8 cellular contexts compared by ENCODE assay signal in genomic region chr3:183253961-183254815, GRCh38. TPM values are rescaled to one million over a fixed set of nuclear protein-coding genes. Genes with fewer than 3 reads are reported as not detected.
DNase-seq lines count a peak whose midpoint lies in the region; ATAC-seq, FAIRE-seq and TF ChIP-seq lines count a peak whose summit lies in the region.

No MANE protein-coding gene starts in this region.

- peaks cover 5% of the 10 kb centered on the region for H3K36me3 Mint-ChIP-seq in central memory CD8-positive, alpha-beta T cell (ENCODE audit: insufficient read depth)
- no peaks in the 10 kb centered on the region for H3K36me3 Mint-ChIP-seq in stimulated activated effector memory CD8-positive, alpha-beta T cell treated with anti-CD3 and anti-CD28 coated beads, Interleukin-12 subunit alpha, Interleukin-12 subunit beta, amount 100 ng/mL, for 72 hours

- peak in 1 of 2 experiments; percentile 60; a peak in 2 of 5 replicates for TF ChIP-seq RAD21 in A549 (conservative IDR thresholded peaks at IDR 0.05 in 1 of 2, IDR thresholded peaks at IDR 0.05 in 1 of 2)

- peak overlapping the region; percentile 70 for H3K4me3 ChIP-seq in A549
- H3K4me3 ChIP-seq in SJCRH30: peak overlapping the region; percentile 88

- POLR2A ChIA-PET in A549 (lab: Yijun Ruan, JAX): interaction anchor here (0.7 to 2.8 kb wide), 3 partner anchors 11 to 69 kb away, joined by 3 to 12 read pairs (median 4); no protein-coding TSS in a partner anchor

- H3K27me3 ChIP-seq in SJCRH30: no peaks in the 10 kb centered on the region; the same call in 1 of the 2 replicates

- TF ChIP-seq EP300 in A549 (IDR thresholded peaks at IDR 0.05): no peak

- CTCF ChIA-PET in A549 (lab: Yijun Ruan, JAX): interaction anchor here (1.6 to 4.7 kb wide), 5 partner anchors 11 to 132 kb away, joined by 4 to 34 read pairs (median 5); no protein-coding TSS in a partner anchor

- H3K27ac ChIP-seq in A549 (peak overlapping the region; percentile 79 to 90), SJCRH30 (peak overlapping the region; percentile 75)

- no peaks in the 10 kb centered on the region for H3K9me3 Mint-ChIP-seq in central memory CD8-positive, alpha-beta T cell
- no peaks in the 10 kb centered on the region for H3K9me3 Mint-ChIP-seq in stimulated activated effector memory CD8-positive, alpha-beta T cell treated with anti-CD3 and anti-CD28 coated beads, Interleukin-12 subunit alpha, Interleukin-12 subunit beta, amount 100 ng/mL, for 72 hours

- H3K4me3 Mint-ChIP-seq in central memory CD8-positive, alpha-beta T cell: peak overlapping the region; percentile 76
- peak overlapping the region; percentile 76 for H3K4me3 Mint-ChIP-seq in stimulated activated effector memory CD8-positive, alpha-beta T cell treated with anti-CD3 and anti-CD28 coated beads, Interleukin-12 subunit alpha, Interleukin-12 subunit beta, amount 100 ng/mL, for 72 hours

- H3K4me1 ChIP-seq in A549 (peaks cover 6% of the 10 kb centered on the region; the same call in 1 of the 3 replicates), SJCRH30 (no peaks in the 10 kb centered on the region; the same call in 1 of the 2 replicates)

- TF ChIP-seq CTCF in A549 (IDR thresholded peaks at IDR 0.05): peak; percentile 45; the same call in 2 of the 3 replicates

- H3K4me2 ChIP-seq in A549: peak overlapping the region; percentile 94

- H3K9me3 ChIP-seq in A549: no peaks in the 10 kb centered on the region
- no peaks in the 10 kb centered on the region for H3K9me3 ChIP-seq in SJCRH30 (replicated peaks)

- TF ChIP-seq POLR2A in A549 (IDR thresholded peaks at IDR 0.05; ENCODE audit: low read length) (0 out of 2 replicates have a peak, but pooled peaks have one; percentile 2), GM12892 (IDR thresholded peaks at IDR 0.05; ENCODE audit: low read depth, low read length) (no peak)

- WGBS in A549 (ENCODE audit: missing lambda C conversion rate): 10% methylated on average over 13 of the region's 109 CpGs

- H3K27ac Mint-ChIP-seq in central memory CD8-positive, alpha-beta T cell (ENCODE audit: low read depth): no peak overlapping the region
- no peak overlapping the region for H3K27ac Mint-ChIP-seq in stimulated activated effector memory CD8-positive, alpha-beta T cell treated with anti-CD3 and anti-CD28 coated beads, Interleukin-12 subunit alpha, Interleukin-12 subunit beta, amount 100 ng/mL, for 72 hours

- peaks cover 37% of the 10 kb centered on the region for H3K27me3 Mint-ChIP-seq in central memory CD8-positive, alpha-beta T cell

- ATAC-seq in A549: peak; percentile 76 to 82
- peak; percentile 41 for ATAC-seq in central memory CD8-positive, alpha-beta T cell (replicated peaks; ENCODE audit: extremely low read depth, poor library complexity, severe bottlenecking)
- peak; percentile 65 for ATAC-seq in stimulated activated effector memory CD8-positive, alpha-beta T cell treated with anti-CD3 and anti-CD28 coated beads, Interleukin-12 subunit alpha, Interleukin-12 subunit beta, amount 100 ng/mL, for 72 hours
- ATAC-seq in HG03354 (IDR thresholded peaks at IDR 0.05; ENCODE audit: poor library complexity, severe bottlenecking, unreplicated experiment): no peak
- no peak for ATAC-seq in HG02884 (IDR thresholded peaks at IDR 0.05; ENCODE audit: unreplicated experiment)

- peaks cover 3% of the 10 kb centered on the region; the same call in 1 of the 2 replicates for H3K36me3 ChIP-seq in SJCRH30

- no peak for FAIRE-seq in A549 (lab: Jason Lieb, UNC)
- no peak for FAIRE-seq in GM12892 (lab: Jason Lieb, UNC)

- peak in 1 of 2 experiments; percentile 37 for DNase-seq in A549 (ENCODE audit: low read depth in 1 of 2, low spot score in 1 of 2)
- peak; percentile 13 for DNase-seq in GM12892 (ENCODE audit: insufficient read length)
- DNase-seq in SJCRH30: peak; percentile 45 to 59
- no peak for DNase-seq in central memory CD8-positive, alpha-beta T cell (ENCODE audit: low spot score in 2 of 2)
- DNase-seq in left kidney (ENCODE audit: low read depth, low spot score): peak; percentile 74
- DNase-seq in stimulated activated effector memory CD8-positive, alpha-beta T cell treated with anti-CD3 and anti-CD28 coated beads, Interleukin-12 subunit alpha, Interleukin-12 subunit beta, amount 100 ng/mL, for 72 hours (ENCODE audit: low spot score in 2 of 2): peak in 1 of 2 donors; percentile 62

- peaks cover 4% of the 10 kb centered on the region for H3K4me1 Mint-ChIP-seq in central memory CD8-positive, alpha-beta T cell
- no peaks in the 10 kb centered on the region for H3K4me1 Mint-ChIP-seq in stimulated activated effector memory CD8-positive, alpha-beta T cell treated with anti-CD3 and anti-CD28 coated beads, Interleukin-12 subunit alpha, Interleukin-12 subunit beta, amount 100 ng/mL, for 72 hours

TF ChIP-seq in A549, 52 proteins besides CTCF, POLR2A, EP300 and RAD21:
- TF ChIP-seq POLR2AphosphoS2 (conservative IDR thresholded peaks at IDR 0.05; ENCODE audit: low read length) (no peak), GATA3 (IDR thresholded peaks at IDR 0.05; ENCODE audit: borderline replicate concordance) (no peak), ZFP36 (IDR thresholded peaks at IDR 0.05; ENCODE audit: borderline replicate concordance, partially characterized antibody) (no peak), TFCP2L1 (CRISPR knock-in tag; IDR thresholded peaks at IDR 0.05) (no peak), BHLHE40 (IDR thresholded peaks at IDR 0.05; ENCODE audit: low read depth, low read length) (no peak), MYC (IDR thresholded peaks at IDR 0.05; ENCODE audit: borderline replicate concordance, low read length) (no peak), PHF8 (IDR thresholded peaks at IDR 0.05; ENCODE audit: borderline replicate concordance, low read depth) (0 out of 2 replicates have a peak, but pooled peaks have one; percentile 6), SMC3 (IDR thresholded peaks at IDR 0.05) (peak; percentile 59)
TF ChIP-seq in A549: peak in this region for 2.

RNA-seq across cellular contexts. Expression of gene B3GNT5, which starts 1.1 kb away (rescaled TPM):
- polyA plus RNA-seq in A549 (2011; rRNA removed) (10.9 and 11.7 TPM in 2 replicates), A549 (2017; fragmentation: RNase III; extraction: RNeasy Plus Mini Kit Qiagen cat#74134 plus additional on column Dnase treatment) (4.7 to 4.8 TPM (median 4.7 TPM) in 3 replicates)
- 1.9 and 2.1 TPM in 2 replicates for polyA plus RNA-seq in A549 (2012; cell fraction: cytosol; rRNA removed)
- 1.00 and 1.5 TPM in 2 replicates for polyA plus RNA-seq in A549 (2012; cell fraction: nucleus; rRNA removed)
- 9.8 and 9.9 TPM in 2 replicates for polyA minus RNA-seq in A549 (2011; rRNA and poly(A)+ RNA removed)
- 0.17 TPM for polyA plus RNA-seq in GM12892 (2012; ENCODE audit: missing spikeins)
- total RNA-seq in SJCRH30 (2014; rRNA removed; shearing (Covaris generic)): 16.5 and 19.7 TPM in 2 replicates

Comparison
In these comparisons a context has a peak if more than half of its experiments do, and no peak if none do; other contexts are left out.
1. ATAC-seq: peak in A549 (2 of 2), central memory CD8-positive, alpha-beta T cell (single experiment) and stimulated activated effector memory CD8-positive, alpha-beta T cell treated with anti-CD3 and anti-CD28 coated beads, Interleukin-12 subunit alpha, Interleukin-12 subunit beta, amount 100 ng/mL, for 72 hours (single experiment); none in HG03354 (single experiment) and HG02884 (single experiment).
2. DNase-seq: peak in GM12892 (single experiment), SJCRH30 (2 of 2) and left kidney (single experiment); none in central memory CD8-positive, alpha-beta T cell (0 of 2).